Comparison of ENCODE assay signal across 15 cellular contexts in genomic region chr4:25818293-25819240, GRCh38. TPM values are rescaled to one million over a fixed set of nuclear protein-coding genes. Genes with fewer than 3 reads are reported as not detected.
DNase-seq lines count a peak whose midpoint lies in the region; ATAC-seq and TF ChIP-seq lines count a peak whose summit lies in the region.
"Had no signal": no experiment of that assay in that cellular context is flagged by ENCODE, and none has a peak within 500 bp of the region (broad histone marks: within the 10 kb centered on the region; RNA-seq: fewer than 3 reads in every experiment).

No MANE protein-coding gene starts in this region.

- H3K36me3 Mint-ChIP-seq in HFFc6 (ENCODE audit: low read depth): peaks cover 15% of the 10 kb centered on the region

- CTCF ChIA-PET in RWPE1 (lab: Yijun Ruan, JAX): no interaction called here

- no peak overlapping the region for H3K4me3 Mint-ChIP-seq in HFFc6
- H3K4me3 Mint-ChIP-seq: activated naive CD8-positive, alpha-beta T cell; T-helper 1 cell treated with Interleukin-12 subunit alpha and Interleukin-12 subunit beta and Interleukin-4 antibody, amounts not matched to agents 30 μg/mL and 1 μg/mL, for 36 hours had no signal

- no peaks in the 10 kb centered on the region for H3K9me3 Mint-ChIP-seq in HFFc6
- H3K9me3 Mint-ChIP-seq: T-helper 1 cell treated with Interleukin-12 subunit alpha and Interleukin-12 subunit beta and Interleukin-4 antibody, amounts not matched to agents 30 μg/mL and 1 μg/mL, for 36 hours had no signal

- DNase-seq in EH (ENCODE audit: low read depth) (peak; percentile 65), HFFc6 (peak; percentile 25), amniotic epithelial cell (ENCODE audit: low read depth) (peak; percentile 20), iris pigment epithelial cell (ENCODE audit: low read depth) (peak; percentile 38), RWPE1 (ENCODE audit: low spot score) (no peak), SKM-1 (lab: John Stamatoyannopoulos, UW; ENCODE audit: unreplicated experiment) (no peak)
- DNase-seq: activated CD8-positive, alpha-beta memory T cell treated with anti-CD3 and anti-CD28 coated beads, Interleukin-2, amount 50 U/mL, for 4 hours; Kasumi-1; NCI-H1436; NCI-H526 had no signal

- H3K27ac ChIP-seq in RWPE1: no peak overlapping the region
- H3K27ac ChIP-seq: esophagus muscularis mucosa had no signal

- POLR2A ChIA-PET in RWPE1 (lab: Yijun Ruan, JAX; ENCODE audit: low non-redundant PET): no interaction called here

- H3K27ac Mint-ChIP-seq in HFFc6: peak overlapping the region; percentile 87
- H3K27ac Mint-ChIP-seq: activated naive CD8-positive, alpha-beta T cell; T-helper 1 cell treated with Interleukin-12 subunit alpha and Interleukin-12 subunit beta and Interleukin-4 antibody, amounts not matched to agents 30 μg/mL and 1 μg/mL, for 36 hours had no signal

- peaks cover 65% of the 10 kb centered on the region for H3K4me1 Mint-ChIP-seq in HFFc6 (ENCODE audit: low read depth)

- H3K27me3 Mint-ChIP-seq in HFFc6 (ENCODE audit: insufficient read depth): peaks cover 2% of the 10 kb centered on the region
- H3K27me3 Mint-ChIP-seq: activated naive CD8-positive, alpha-beta T cell had no signal

- TF ChIP-seq CTCF in HFFc6 (IDR thresholded peaks at IDR 0.05) (no peak), RWPE1 (conservative IDR thresholded peaks at IDR 0.05; ENCODE audit: low read depth) (no peak)

- ATAC-seq in HG03159 (IDR thresholded peaks at IDR 0.05; ENCODE audit: unreplicated experiment): no peak
- ATAC-seq: GM12878 had no signal

RNA-seq across cellular contexts. Expression of gene SEL1L3, which starts 44.2 kb away (rescaled TPM):
- 10 to 100 TPM; 24.5 to 35.4 (median 31.1) TPM for total RNA-seq in HFFc6 (2021; fragmentation: NEBNext Ultra II Directional; extraction: Animal tissue kit (Norgen Biotek cat#: 25700))

Comparison
In these comparisons a context has a peak if more than half of its experiments do, and no peak if none do; other contexts are left out.
1. DNase-seq: peak in EH (single experiment), HFFc6 (single experiment), amniotic epithelial cell (single experiment) and iris pigment epithelial cell (single experiment); none in RWPE1 (single experiment) and SKM-1 (single experiment).